In the genomic region with DNA sequence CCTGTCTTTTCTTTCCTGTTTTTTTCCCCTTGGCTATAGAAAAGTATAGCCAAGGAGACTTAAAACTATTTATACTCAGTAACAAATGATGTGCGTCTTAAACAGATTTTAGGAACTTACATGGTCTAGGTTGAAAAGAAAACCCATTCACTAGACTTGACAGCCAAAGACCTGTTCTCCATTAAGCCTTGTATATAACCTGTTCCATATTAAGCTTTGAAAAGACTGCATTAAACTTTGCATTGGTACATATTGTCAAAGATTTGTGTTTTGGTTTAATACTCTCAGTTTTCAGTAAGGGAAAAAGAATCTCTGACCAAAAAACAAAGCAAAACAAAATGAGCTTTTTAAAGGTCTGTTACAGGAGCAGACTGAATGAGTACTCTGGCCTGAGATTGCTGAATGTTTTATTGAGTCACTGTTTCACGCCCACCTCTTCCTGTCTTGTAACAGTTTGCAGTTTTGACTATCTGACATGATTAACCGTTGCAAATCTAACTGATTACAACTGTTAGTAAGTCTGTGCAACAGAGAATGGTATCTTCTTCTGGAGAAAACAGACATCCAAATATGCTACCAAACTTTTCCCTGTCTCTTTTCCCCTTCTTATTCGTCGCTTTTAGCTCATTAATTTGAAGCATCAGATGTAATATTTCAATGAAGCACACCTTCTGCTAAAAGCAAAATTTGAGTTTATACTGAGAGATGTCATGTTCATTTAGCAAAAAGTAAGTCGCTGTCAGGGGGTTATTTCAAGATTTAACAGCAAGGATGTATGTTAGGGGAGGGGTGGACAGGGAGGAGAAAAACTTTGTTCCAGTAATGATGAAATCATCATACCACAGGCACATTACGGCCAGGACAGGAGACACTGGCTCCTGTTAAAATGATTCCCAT, we compare ENCODE assay signal across 8 cellular contexts. TPM values are rescaled to one million over a fixed set of nuclear protein-coding genes. Genes with fewer than 3 reads are reported as not detected.
A peak's percentile ranks its signal among the peaks of the same experiment; 100 is the strongest.
DNase-seq lines count a peak whose midpoint lies in the region; ATAC-seq, FAIRE-seq and TF ChIP-seq lines count a peak whose summit lies in the region.

No MANE protein-coding gene starts in this region.

- no peaks in the 10 kb centered on the region for H3K36me3 Mint-ChIP-seq in activated B cell treated with CpG ODN at 0.5 μM for 24 hours (ENCODE audit: low read depth)

- peaks cover 15% of the 10 kb centered on the region for H3K4me1 Mint-ChIP-seq in activated B cell treated with CpG ODN at 0.5 μM for 24 hours

- no peak for FAIRE-seq in frontal cortex (lab: Jason Lieb, UNC)

- H3K27ac ChIP-seq in upper lobe of right lung = no peak overlapping the region

- no peaks in the 10 kb centered on the region for H3K27me3 Mint-ChIP-seq in activated B cell treated with CpG ODN at 0.5 μM for 24 hours

- no peak for TF ChIP-seq CTCF in activated B cell treated with CpG ODN at 0.5 μM for 24 hours (IDR thresholded peaks at IDR 0.05)
- TF ChIP-seq CTCF in upper lobe of right lung (IDR thresholded peaks at IDR 0.05) = no peak

- H3K27me3 ChIP-seq in upper lobe of right lung = no peaks in the 10 kb centered on the region

- CTCF ChIA-PET in activated B cell treated with CpG ODN at 0.5 μM for 24 hours (lab: Charles Lee) = interaction anchor here (0.6 kb wide), 1 partner anchor 28 kb away, joined by 3 read pairs; no protein-coding TSS in a partner anchor

- POLR2A ChIA-PET in activated B cell treated with CpG ODN at 0.5 μM for 24 hours (lab: Charles Lee) = interaction anchor here (0.6 kb wide), 1 partner anchor 106 kb away, joined by 3 read pairs; no protein-coding TSS in a partner anchor

- intact Hi-C loops in activated B cell treated with CpG ODN at 0.5 μM for 24 hours (cut with micrococcal nuclease) = no loop called here
- intact Hi-C loops in left cardiac atrium (cut with DNase I) = no loop called here
- intact Hi-C loops in upper lobe of right lung (cut with DNase I) = no loop called here

- no peaks in the 10 kb centered on the region for H3K9me3 ChIP-seq in upper lobe of right lung

- no peaks in the 10 kb centered on the region for H3K36me3 ChIP-seq in upper lobe of right lung

- no peak overlapping the region for H3K4me3 Mint-ChIP-seq in activated B cell treated with CpG ODN at 0.5 μM for 24 hours

- DNase-seq in AML-193 (lab: John Stamatoyannopoulos, UW) (peak; percentile 86 to 88), activated B cell treated with CpG ODN at 0.5 μM for 24 hours (no peak), left cardiac atrium (no peak), upper lobe of right lung (no peak), NCI-H128 (lab: John Stamatoyannopoulos, UW; ENCODE audit: unreplicated experiment) (no peak), NCI-H510A (lab: John Stamatoyannopoulos, UW) (no peak), frontal cortex (ENCODE audit: low spot score in 2 of 2) (no peak)

- H3K9me3 Mint-ChIP-seq in activated B cell treated with CpG ODN at 0.5 μM for 24 hours = no peaks in the 10 kb centered on the region

- ATAC-seq in HG02798 (IDR thresholded peaks at IDR 0.05; ENCODE audit: poor library complexity, unreplicated experiment) (peak; percentile 64), activated B cell treated with CpG ODN at 0.5 μM for 24 hours (ENCODE audit: low read depth) (peak; percentile 49), left cardiac atrium (peak; percentile 41 to 96), upper lobe of right lung (peak; percentile 84)

- no peak overlapping the region for H3K27ac Mint-ChIP-seq in activated B cell treated with CpG ODN at 0.5 μM for 24 hours

- H3K4me3 ChIP-seq in upper lobe of right lung = no peak overlapping the region

- H3K4me1 ChIP-seq in upper lobe of right lung = peaks cover 36% of the 10 kb centered on the region

RNA-seq across cellular contexts. Expression of a gene that starts 59.1 kb away (rescaled TPM):
- 9.9 and 10.4 TPM in 2 replicates for total RNA-seq in activated B cell treated with CpG ODN at 0.5 μM for 24 hours
- total RNA-seq in left cardiac atrium = 1 to 10 TPM; 3.2 to 4.3 TPM
- 4.9 TPM for total RNA-seq in upper lobe of right lung
- 63.6 TPM for total RNA-seq in frontal cortex

Comparison
In these comparisons a context has a peak if more than half of its experiments do, and no peak if none do; other contexts are left out.
1. DNase-seq: peak in AML-193 (2 of 2); none in activated B cell treated with CpG ODN at 0.5 μM for 24 hours (single experiment), left cardiac atrium (single experiment), upper lobe of right lung (single experiment), NCI-H128 (single experiment), NCI-H510A (single experiment) and frontal cortex (0 of 2).
2. Peak in every context shown above with its lines, with median percentiles within 50 percentile points of each other: ATAC-seq.